Comparison of ENCODE assay signal across 9 cellular contexts in the genomic region with DNA sequence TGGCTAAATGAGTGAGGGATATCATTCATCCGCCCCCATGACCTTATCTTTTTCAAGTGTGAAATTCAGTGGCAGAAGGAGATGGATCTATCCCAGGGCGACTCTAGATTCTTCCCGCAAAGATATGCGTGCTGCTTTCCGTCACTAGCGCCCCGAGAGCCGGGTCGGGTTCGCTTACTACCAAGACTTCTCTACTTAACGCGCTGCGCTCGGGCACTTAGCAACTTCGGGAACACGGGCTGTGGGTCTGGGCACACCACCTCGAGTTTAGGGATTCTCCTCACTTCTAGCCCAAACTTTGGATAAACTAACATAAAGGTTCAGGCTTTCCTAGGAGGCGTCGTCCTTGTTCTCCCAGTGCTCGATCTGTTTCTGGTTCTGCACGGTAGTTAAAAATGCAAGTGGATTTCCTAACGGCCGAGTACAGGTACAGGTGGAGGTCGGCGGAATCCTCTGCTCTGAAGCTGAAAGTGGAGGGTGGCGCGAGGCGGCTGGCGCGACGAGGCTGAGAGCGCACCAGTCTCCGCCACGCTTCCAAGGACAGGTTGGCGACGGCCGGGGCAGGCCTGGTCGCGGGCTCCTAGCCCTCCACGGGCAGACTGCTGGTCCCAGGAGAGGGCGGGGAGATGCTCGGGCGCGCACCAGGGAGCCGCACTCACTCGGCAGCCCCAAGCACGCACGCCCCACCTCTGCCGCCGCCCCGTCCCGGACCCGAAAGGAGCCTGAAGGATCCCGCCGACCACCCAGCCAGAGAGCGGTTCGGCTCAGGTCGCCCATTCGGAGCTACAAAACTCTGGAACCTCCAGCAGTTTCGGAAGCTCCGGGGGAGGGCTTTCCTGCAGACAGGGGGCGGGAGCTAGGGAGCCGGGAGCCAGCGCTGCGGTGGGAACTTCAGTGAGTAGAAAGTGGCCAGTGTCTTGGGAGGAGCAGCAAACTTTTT.
DNase-seq lines count a peak whose midpoint lies in the region; TF ChIP-seq lines count a peak whose summit lies in the region.
"Had no signal": no experiment of that assay in that cellular context is flagged by ENCODE, and none has a peak within 500 bp of the region (broad histone marks: within the 10 kb centered on the region; RNA-seq: fewer than 3 reads in every experiment).

No MANE protein-coding gene starts in this region.

- H3K4me3 ChIP-seq in HUES64 (ENCODE audit: low read length) (peak overlapping the region; percentile 89), brain microvascular endothelial cell (ENCODE audit: low read depth, low read length) (peak overlapping the region; percentile 77), spleen (peak overlapping the region; percentile 26 to 72 (median 49)), BE2C (ENCODE audit: low read depth, low read length) (no peak overlapping the region; the same call in 1 of the 2 replicates)

- in situ Hi-C loops in brain microvascular endothelial cell (cut with HindIII; ENCODE audit: low pct_ligation_motif_present, low sequenced_read_pairs), result no loop called here

- peaks cover 6 to 17% (median 11%) of the 10 kb centered on the region in 6 donors for H3K9me3 Mint-ChIP-seq in immature natural killer cell

- no peak for TF ChIP-seq POLR2A in spleen (IDR thresholded peaks at IDR 0.05)

- H3K27me3 Mint-ChIP-seq in immature natural killer cell (ENCODE audit: low read depth in 3 of 3), result peaks cover 22 to 43% (median 23%) of the 10 kb centered on the region in 3 donors

- H3K4me1 ChIP-seq in HUES64 (ENCODE audit: insufficient read depth, low read length) (peaks cover 49% of the 10 kb centered on the region), spleen (peaks cover 0 to 50% (median 31%) of the 10 kb centered on the region in 6 donors), BE2C (peaks cover 21% of the 10 kb centered on the region)

- H3K27me3 ChIP-seq in HUES64 (ENCODE audit: insufficient read depth, low read length), result peaks cover 30% of the 10 kb centered on the region
- H3K27me3 ChIP-seq in brain microvascular endothelial cell (replicated peaks), result no peaks in the 10 kb centered on the region
- peaks cover 3 to 85% (median 53%) of the 10 kb centered on the region in 7 donors for H3K27me3 ChIP-seq in spleen (replicated peaks in 1 of 7)
- H3K27me3 ChIP-seq in BE2C, result no peaks in the 10 kb centered on the region

- intact Hi-C loops in spleen (cut with DNase I; ENCODE audit: low total_unique reads), result no loop called here

- peak overlapping the region; percentile 79; the same call in 1 of the 2 replicates for H3K27ac ChIP-seq in HUES64 (ENCODE audit: low read depth, low read length)
- no peak overlapping the region for H3K27ac ChIP-seq in brain microvascular endothelial cell
- peak overlapping the region in 4 of 8 donors; percentile 69 to 82 (median 73) for H3K27ac ChIP-seq in spleen

- DNase-seq in brain microvascular endothelial cell, result no peak
- no peak for DNase-seq in immature natural killer cell
- no peak for DNase-seq in spleen
- no peak for DNase-seq in hepatic stellate cell (ENCODE audit: low spot score)
- no peak for DNase-seq in NOMO-1 treated with DMSO at 0.1 percent for 48 hours (lab: John Stamatoyannopoulos, UW; ENCODE audit: unreplicated experiment)
- DNase-seq in BE2C, result no peak
- DNase-seq: activated CD4-positive, alpha-beta T cell treated with anti-CD3 and anti-CD28 coated beads for 4 hours had no signal

- H3K4me3 Mint-ChIP-seq in immature natural killer cell, result peak overlapping the region in 3 of 5 donors; percentile 4 to 69 (median 19)
- H3K4me3 Mint-ChIP-seq: memory B cell had no signal

- H3K27ac Mint-ChIP-seq in immature natural killer cell, result no peak overlapping the region
- H3K27ac Mint-ChIP-seq: memory B cell had no signal

- H3K36me3 ChIP-seq in HUES64 (ENCODE audit: insufficient read depth, low read length), result no peaks in the 10 kb centered on the region
- H3K36me3 ChIP-seq in brain microvascular endothelial cell (replicated peaks), result no peaks in the 10 kb centered on the region
- no peaks in the 10 kb centered on the region for H3K36me3 ChIP-seq in spleen
- H3K36me3 ChIP-seq in BE2C, result peaks cover 5% of the 10 kb centered on the region; the same call in 1 of the 2 replicates

- H3K36me3 Mint-ChIP-seq in immature natural killer cell, result peaks cover 0 to 7% (median 5%) of the 10 kb centered on the region in 3 donors
- H3K36me3 Mint-ChIP-seq: memory B cell had no signal

- peaks cover 3 to 9% of the 10 kb centered on the region in 2 donors for H3K4me1 Mint-ChIP-seq in immature natural killer cell

- 5% methylated on average over 65 of the region's 65 CpGs for WGBS in HUES64
- WGBS in spleen, 5 donors, result 8 to 18% (median 13%) methylated on average over 35 to 65 of the region's 65 CpGs

- peak overlapping the region; percentile 61 for H3K9ac ChIP-seq in HUES64 (ENCODE audit: low read depth, low read length)

- peak; percentile 38 for TF ChIP-seq CTCF in brain microvascular endothelial cell (IDR thresholded peaks at IDR 0.05; ENCODE audit: low read depth, low read length, missing control alignments)
- peak in 1 of 11 experiments; percentile 14 for TF ChIP-seq CTCF in spleen (IDR thresholded peaks at IDR 0.05 in 8 of 11, conservative IDR thresholded peaks at IDR 0.05 in 3 of 11)
- TF ChIP-seq CTCF in BE2C (IDR thresholded peaks at IDR 0.05; ENCODE audit: low read depth, low read length), result no peak

- no peaks in the 10 kb centered on the region for H3K9me3 ChIP-seq in HUES64 (ENCODE audit: insufficient read depth, low read depth, low read length)
- no peaks in the 10 kb centered on the region for H3K9me3 ChIP-seq in spleen
- H3K9me3 ChIP-seq in BE2C, result no peaks in the 10 kb centered on the region; the same call in 1 of the 2 replicates
